Comparison of ENCODE assay signal across 1 cellular context in genomic region chr18:2927745-2928144, GRCh38.
TF ChIP-seq lines count a peak whose summit lies in the region.

No MANE protein-coding gene starts in this region.

TF ChIP-seq in HepG2, 621 proteins besides CTCF, POLR2A, EP300 and RAD21 (continued from another document):
- TF ChIP-seq ZNF225 (CRISPR knock-in tag; IDR thresholded peaks at IDR 0.05): no peak
